Comparison of ENCODE assay signal across 9 cellular contexts in the genomic region with DNA sequence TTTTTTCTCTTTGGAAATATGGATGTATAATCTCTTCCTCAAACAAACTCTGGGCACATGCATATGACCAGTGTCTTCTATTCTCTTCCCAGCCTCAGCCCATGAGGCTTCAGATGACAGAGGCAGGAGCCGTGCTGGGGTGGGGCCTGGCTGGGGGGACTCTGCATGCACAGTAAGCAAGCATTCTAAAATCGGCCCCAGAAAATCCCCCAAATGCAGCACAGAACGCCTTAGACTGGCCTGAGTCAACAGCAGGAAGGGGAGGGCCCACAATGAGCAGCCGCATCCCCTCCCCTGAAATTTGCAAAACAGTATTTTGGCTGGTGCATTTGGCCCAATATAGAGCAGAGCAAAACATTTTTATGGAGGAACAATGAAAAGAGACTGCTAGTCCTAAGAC. TPM values are rescaled to one million over a fixed set of nuclear protein-coding genes. Genes with fewer than 3 reads are reported as not detected.
DNase-seq lines count a peak whose midpoint lies in the region; ATAC-seq and TF ChIP-seq lines count a peak whose summit lies in the region.
"Had no signal": no experiment of that assay in that cellular context is flagged by ENCODE, and none has a peak within 500 bp of the region (broad histone marks: within the 10 kb centered on the region; RNA-seq: fewer than 3 reads in every experiment).

No MANE protein-coding gene starts in this region.

- no peak overlapping the region for H2AFZ ChIP-seq in osteoblast (ENCODE audit: low read length)

- peaks cover 39% of the 10 kb centered on the region for H3K36me3 Mint-ChIP-seq in T-helper 2 cell treated with Interferon-gamma antibody and Interleukin-4, amounts not matched to agents 5 μg/mL and 100 μg/mL, for 36 hours (ENCODE audit: low read depth)
- H3K36me3 Mint-ChIP-seq in effector memory CD8-positive, alpha-beta T cell (ENCODE audit: insufficient read depth): peaks cover 50% of the 10 kb centered on the region

- peak overlapping the region; percentile 68 for H3K27ac Mint-ChIP-seq in T-helper 2 cell treated with Interferon-gamma antibody and Interleukin-4, amounts not matched to agents 5 μg/mL and 100 μg/mL, for 36 hours
- H3K27ac Mint-ChIP-seq in effector memory CD8-positive, alpha-beta T cell: peak overlapping the region; percentile 87 to 95

- H3K4me2 ChIP-seq in osteoblast (ENCODE audit: insufficient read depth, low read length): no peak overlapping the region

- H3K27me3 Mint-ChIP-seq in T-helper 2 cell treated with Interferon-gamma antibody and Interleukin-4, amounts not matched to agents 5 μg/mL and 100 μg/mL, for 36 hours (ENCODE audit: low read depth): no peaks in the 10 kb centered on the region
- no peaks in the 10 kb centered on the region for H3K27me3 Mint-ChIP-seq in effector memory CD8-positive, alpha-beta T cell

- no peaks in the 10 kb centered on the region for H3K9me3 ChIP-seq in osteoblast (ENCODE audit: low read depth, low read length)

- no peak for TF ChIP-seq CTCF in osteoblast (IDR thresholded peaks at IDR 0.05; ENCODE audit: extremely low read depth, low read depth, low read length)

- no peaks in the 10 kb centered on the region for H4K20me1 ChIP-seq in osteoblast (ENCODE audit: insufficient read depth, low read length)

- no peaks in the 10 kb centered on the region for H3K9me3 Mint-ChIP-seq in T-helper 2 cell treated with Interferon-gamma antibody and Interleukin-4, amounts not matched to agents 5 μg/mL and 100 μg/mL, for 36 hours
- H3K9me3 Mint-ChIP-seq in effector memory CD8-positive, alpha-beta T cell: no peaks in the 10 kb centered on the region

- H3K27me3 ChIP-seq in osteoblast (ENCODE audit: insufficient read depth, low read length): no peaks in the 10 kb centered on the region

- H3K4me3 ChIP-seq in osteoblast (ENCODE audit: insufficient read depth, low read length): no peak overlapping the region

- no peaks in the 10 kb centered on the region for H3K79me2 ChIP-seq in osteoblast (ENCODE audit: insufficient read depth, low read length)

- no peak overlapping the region for H3K27ac ChIP-seq in osteoblast (ENCODE audit: low read depth, low read length)
- H3K27ac ChIP-seq: RWPE1 had no signal

- intact Hi-C loops in left colon (cut with DNase I, micrococcal nuclease): no loop called here

- no peaks in the 10 kb centered on the region for H3K36me3 ChIP-seq in osteoblast (ENCODE audit: insufficient read depth, low read length)

- no peaks in the 10 kb centered on the region for H3K4me1 ChIP-seq in osteoblast (ENCODE audit: insufficient read depth, low read length)

- peak overlapping the region; percentile 48 for H3K4me3 Mint-ChIP-seq in T-helper 2 cell treated with Interferon-gamma antibody and Interleukin-4, amounts not matched to agents 5 μg/mL and 100 μg/mL, for 36 hours
- peak overlapping the region; percentile 20 to 55 for H3K4me3 Mint-ChIP-seq in effector memory CD8-positive, alpha-beta T cell

- peaks cover 61% of the 10 kb centered on the region for H3K4me1 Mint-ChIP-seq in T-helper 2 cell treated with Interferon-gamma antibody and Interleukin-4, amounts not matched to agents 5 μg/mL and 100 μg/mL, for 36 hours (ENCODE audit: low read depth)
- peaks cover 60 to 94% of the 10 kb centered on the region in 2 donors for H3K4me1 Mint-ChIP-seq in effector memory CD8-positive, alpha-beta T cell (ENCODE audit: low read depth in 2 of 2)

- DNase-seq in T-helper 2 cell treated with Interferon-gamma antibody and Interleukin-4, amounts not matched to agents 5 μg/mL and 100 μg/mL, for 36 hours (ENCODE audit: low spot score): no peak
- peak; percentile 37 to 42 (median 42) for DNase-seq in effector memory CD8-positive, alpha-beta T cell
- DNase-seq in stimulated activated naive CD4-positive, alpha-beta T cell (lab: John Stamatoyannopoulos, UW): peak; percentile 44 to 78 (median 60)
- DNase-seq in left colon: no peak
- no peak for DNase-seq in NCI-H2227 (lab: John Stamatoyannopoulos, UW; ENCODE audit: unreplicated experiment)
- no peak for DNase-seq in osteoblast (ENCODE audit: insufficient read length, low spot score, missing footprints)
- no peak for DNase-seq in NCI-H2227 treated with DMSO at 0.1 percent for 48 hours (lab: John Stamatoyannopoulos, UW)

- ATAC-seq in GM21825 (IDR thresholded peaks at IDR 0.05; ENCODE audit: unreplicated experiment) (peak; percentile 58), left colon (no peak)
- ATAC-seq in effector memory CD8-positive, alpha-beta T cell (replicated peaks): peak; percentile 76

RNA-seq across cellular contexts. Expression of a gene that starts 47.8 kb away (rescaled TPM):
- total RNA-seq in left colon: 10 to 100 TPM in 1 of 2 donors, 1 to 10 TPM in 1; 9.7 to 20.9 TPM
- 6.2 and 7.1 TPM in 2 replicates for total RNA-seq in osteoblast

Comparison
In these comparisons a context has a peak if more than half of its experiments do, and no peak if none do; other contexts are left out.
1. DNase-seq: peak in effector memory CD8-positive, alpha-beta T cell (3 of 3) and stimulated activated naive CD4-positive, alpha-beta T cell (6 of 6); none in T-helper 2 cell treated with Interferon-gamma antibody and Interleukin-4, amounts not matched to agents 5 μg/mL and 100 μg/mL, for 36 hours (single experiment), left colon (0 of 2), NCI-H2227 (single experiment), osteoblast (single experiment) and NCI-H2227 treated with DMSO at 0.1 percent for 48 hours (single experiment).